1 cellular context compared by ENCODE assay signal in the genomic region with DNA sequence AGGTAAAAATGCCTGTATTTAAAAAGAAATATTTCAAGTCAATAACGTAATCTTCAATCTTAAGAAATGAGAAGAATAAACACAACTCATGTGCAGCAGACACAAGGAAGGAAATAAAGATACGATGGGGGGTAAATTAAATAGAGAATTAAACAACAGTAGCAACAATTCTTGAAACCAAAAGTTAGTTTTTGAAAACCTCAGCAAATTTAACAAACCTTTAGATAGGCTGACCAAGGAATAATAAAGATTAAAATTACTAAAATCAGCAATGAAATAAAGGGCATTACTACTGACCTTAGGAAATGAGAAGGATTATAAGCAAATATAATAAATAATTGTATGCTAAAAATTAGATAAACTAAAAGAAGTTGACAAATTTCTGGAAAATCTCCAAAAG.
TF ChIP-seq lines count a peak whose summit lies in the region.

No MANE protein-coding gene starts in this region.

TF ChIP-seq in HepG2, 621 proteins besides CTCF, POLR2A, EP300 and RAD21 (continued from another document):
- TF ChIP-seq, protein P1, sequence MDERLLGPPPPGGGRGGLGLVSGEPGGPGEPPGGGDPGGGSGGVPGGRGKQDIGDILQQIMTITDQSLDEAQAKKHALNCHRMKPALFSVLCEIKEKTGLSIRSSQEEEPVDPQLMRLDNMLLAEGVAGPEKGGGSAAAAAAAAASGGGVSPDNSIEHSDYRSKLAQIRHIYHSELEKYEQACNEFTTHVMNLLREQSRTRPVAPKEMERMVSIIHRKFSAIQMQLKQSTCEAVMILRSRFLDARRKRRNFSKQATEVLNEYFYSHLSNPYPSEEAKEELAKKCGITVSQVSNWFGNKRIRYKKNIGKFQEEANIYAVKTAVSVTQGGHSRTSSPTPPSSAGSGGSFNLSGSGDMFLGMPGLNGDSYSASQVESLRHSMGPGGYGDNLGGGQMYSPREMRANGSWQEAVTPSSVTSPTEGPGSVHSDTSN (CRISPR knock-in tag; IDR thresholded peaks at IDR 0.05), result no peak
- TF ChIP-seq MXI1 (IDR thresholded peaks at IDR 0.05; ENCODE audit: borderline replicate concordance, low read depth, low read length) (no peak), XBP1 (CRISPR knock-in tag; IDR thresholded peaks at IDR 0.05) (no peak), ZNF34 (CRISPR knock-in tag; IDR thresholded peaks at IDR 0.05; ENCODE audit: borderline replicate concordance) (no peak), SIX4 (CRISPR knock-in tag; IDR thresholded peaks at IDR 0.05) (no peak), KAT2B (IDR thresholded peaks at IDR 0.05; ENCODE audit: borderline replicate concordance, low read depth, low read length) (no peak), TCF7 (IDR thresholded peaks at IDR 0.05; ENCODE audit: low read depth) (no peak), MAFK (conservative IDR thresholded peaks at IDR 0.05 in 1 of 2, IDR thresholded peaks at IDR 0.05 in 1 of 2; ENCODE audit: low read length in 2 of 2) (peak; percentile 80 to 85), ZNF562 (CRISPR knock-in tag; IDR thresholded peaks at IDR 0.05; ENCODE audit: borderline replicate concordance) (no peak), MAFF (IDR thresholded peaks at IDR 0.05; ENCODE audit: low read depth, low read length) (peak; percentile 83), SMAD1 (CRISPR knock-in tag; IDR thresholded peaks at IDR 0.05; ENCODE audit: borderline replicate concordance, low read depth) (no peak), FOXC1 (CRISPR knock-in tag; IDR thresholded peaks at IDR 0.05; ENCODE audit: borderline replicate concordance) (no peak)
- TF ChIP-seq, protein P2, sequence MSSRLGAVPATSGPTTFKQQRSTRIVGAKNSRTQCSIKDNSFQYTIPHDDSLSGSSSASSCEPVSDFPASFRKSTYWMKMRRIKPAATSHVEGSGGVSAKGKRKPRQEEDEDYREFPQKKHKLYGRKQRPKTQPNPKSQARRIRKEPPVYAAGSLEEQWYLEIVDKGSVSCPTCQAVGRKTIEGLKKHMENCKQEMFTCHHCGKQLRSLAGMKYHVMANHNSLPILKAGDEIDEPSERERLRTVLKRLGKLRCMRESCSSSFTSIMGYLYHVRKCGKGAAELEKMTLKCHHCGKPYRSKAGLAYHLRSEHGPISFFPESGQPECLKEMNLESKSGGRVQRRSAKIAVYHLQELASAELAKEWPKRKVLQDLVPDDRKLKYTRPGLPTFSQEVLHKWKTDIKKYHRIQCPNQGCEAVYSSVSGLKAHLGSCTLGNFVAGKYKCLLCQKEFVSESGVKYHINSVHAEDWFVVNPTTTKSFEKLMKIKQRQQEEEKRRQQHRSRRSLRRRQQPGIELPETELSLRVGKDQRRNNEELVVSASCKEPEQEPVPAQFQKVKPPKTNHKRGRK (CRISPR knock-in tag; IDR thresholded peaks at IDR 0.05), result no peak
- TF ChIP-seq, protein P3, sequence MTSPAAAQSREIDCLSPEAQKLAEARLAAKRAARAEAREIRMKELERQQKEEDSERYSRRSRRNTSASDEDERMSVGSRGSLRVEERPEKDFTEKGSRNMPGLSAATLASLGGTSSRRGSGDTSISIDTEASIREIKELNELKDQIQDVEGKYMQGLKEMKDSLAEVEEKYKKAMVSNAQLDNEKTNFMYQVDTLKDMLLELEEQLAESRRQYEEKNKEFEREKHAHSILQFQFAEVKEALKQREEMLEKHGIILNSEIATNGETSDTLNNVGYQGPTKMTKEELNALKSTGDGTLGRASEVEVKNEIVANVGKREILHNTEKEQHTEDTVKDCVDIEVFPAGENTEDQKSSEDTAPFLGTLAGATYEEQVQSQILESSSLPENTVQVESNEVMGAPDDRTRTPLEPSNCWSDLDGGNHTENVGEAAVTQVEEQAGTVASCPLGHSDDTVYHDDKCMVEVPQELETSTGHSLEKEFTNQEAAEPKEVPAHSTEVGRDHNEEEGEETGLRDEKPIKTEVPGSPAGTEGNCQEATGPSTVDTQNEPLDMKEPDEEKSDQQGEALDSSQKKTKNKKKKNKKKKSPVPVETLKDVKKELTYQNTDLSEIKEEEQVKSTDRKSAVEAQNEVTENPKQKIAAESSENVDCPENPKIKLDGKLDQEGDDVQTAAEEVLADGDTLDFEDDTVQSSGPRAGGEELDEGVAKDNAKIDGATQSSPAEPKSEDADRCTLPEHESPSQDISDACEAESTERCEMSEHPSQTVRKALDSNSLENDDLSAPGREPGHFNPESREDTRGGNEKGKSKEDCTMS (CRISPR knock-in tag; conservative IDR thresholded peaks at IDR 0.05), result no peak
- TF ChIP-seq, protein P4, sequence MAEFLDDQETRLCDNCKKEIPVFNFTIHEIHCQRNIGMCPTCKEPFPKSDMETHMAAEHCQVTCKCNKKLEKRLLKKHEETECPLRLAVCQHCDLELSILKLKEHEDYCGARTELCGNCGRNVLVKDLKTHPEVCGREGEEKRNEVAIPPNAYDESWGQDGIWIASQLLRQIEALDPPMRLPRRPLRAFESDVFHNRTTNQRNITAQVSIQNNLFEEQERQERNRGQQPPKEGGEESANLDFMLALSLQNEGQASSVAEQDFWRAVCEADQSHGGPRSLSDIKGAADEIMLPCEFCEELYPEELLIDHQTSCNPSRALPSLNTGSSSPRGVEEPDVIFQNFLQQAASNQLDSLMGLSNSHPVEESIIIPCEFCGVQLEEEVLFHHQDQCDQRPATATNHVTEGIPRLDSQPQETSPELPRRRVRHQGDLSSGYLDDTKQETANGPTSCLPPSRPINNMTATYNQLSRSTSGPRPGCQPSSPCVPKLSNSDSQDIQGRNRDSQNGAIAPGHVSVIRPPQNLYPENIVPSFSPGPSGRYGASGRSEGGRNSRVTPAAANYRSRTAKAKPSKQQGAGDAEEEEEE (CRISPR knock-in tag; IDR thresholded peaks at IDR 0.05; ENCODE audit: borderline replicate concordance), result no peak
TF ChIP-seq in HepG2: peak in this region for 2.
